ENCODE assay signal across 14 cellular contexts in the genomic region with DNA sequence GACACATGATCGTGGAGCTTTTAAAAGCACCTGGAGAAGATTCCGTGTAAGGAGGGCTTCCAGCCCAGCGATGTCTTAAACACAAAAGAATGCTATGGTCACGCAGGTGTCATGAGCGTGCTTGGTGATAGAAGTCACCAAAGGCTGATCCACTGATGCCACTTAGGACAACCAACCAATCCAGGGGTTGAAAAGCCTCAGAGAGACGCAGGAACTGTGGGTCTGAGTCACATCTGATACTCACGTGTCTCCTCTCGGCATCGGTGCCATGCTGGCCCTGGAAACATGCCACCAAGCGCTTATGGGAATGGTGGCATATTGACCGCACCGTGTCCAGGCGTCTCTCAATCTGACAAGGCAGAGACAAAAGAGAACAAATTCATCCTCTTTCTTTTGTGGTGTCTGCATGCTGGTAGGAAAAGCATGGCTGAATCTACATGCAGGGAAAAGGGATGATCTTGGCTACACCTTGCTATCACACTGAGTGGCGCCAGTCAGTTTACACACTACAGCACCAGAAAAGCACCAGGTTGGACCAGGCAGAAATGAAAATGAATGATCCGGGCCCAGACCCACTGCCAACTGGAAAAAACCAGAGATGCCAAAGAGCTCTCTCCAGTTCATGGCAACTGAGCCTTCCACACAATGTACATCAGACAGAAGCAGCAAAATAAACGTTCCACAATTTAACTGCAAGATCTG. TPM values are rescaled to one million over a fixed set of nuclear protein-coding genes. Genes with fewer than 3 reads are reported as not detected.
DNase-seq lines count a peak whose midpoint lies in the region; ATAC-seq and TF ChIP-seq lines count a peak whose summit lies in the region.
"Had no signal": no experiment of that assay in that cellular context is flagged by ENCODE, and none has a peak within 500 bp of the region (broad histone marks: within the 10 kb centered on the region; RNA-seq: fewer than 3 reads in every experiment).

No MANE protein-coding gene starts in this region.

- H3K27ac ChIP-seq in tibial nerve = peak overlapping the region in 3 of 4 donors; percentile 40 to 80 (median 63)

- H3K27ac Mint-ChIP-seq in activated naive CD8-positive, alpha-beta T cell = peak overlapping the region; percentile 54
- H3K27ac Mint-ChIP-seq in activated naive CD8-positive, alpha-beta T cell treated with anti-CD3 and anti-CD28 coated beads, Interleukin-2, amount 50 U/mL, for 24 hours = no peak overlapping the region

- TF ChIP-seq EP300 in tibial nerve (IDR thresholded peaks at IDR 0.05) = no peak

- peak overlapping the region; percentile 28 for H3K4me3 ChIP-seq in adipocyte (ENCODE audit: low read length)
- no peak overlapping the region for H3K4me3 ChIP-seq in tibial nerve
- H3K4me3 ChIP-seq: breast epithelium had no signal

- 80% methylated on average over 16 of the region's 16 CpGs for WGBS in tibial nerve, 2 donors

- TF ChIP-seq POLR2A in tibial nerve (IDR thresholded peaks at IDR 0.05) = no peak
- TF ChIP-seq POLR2A in GM18505 (IDR thresholded peaks at IDR 0.05; ENCODE audit: borderline replicate concordance, extremely low read depth, insufficient read depth, insufficient read length) = no peak

- H3K27me3 Mint-ChIP-seq in activated naive CD8-positive, alpha-beta T cell = no peaks in the 10 kb centered on the region
- H3K27me3 Mint-ChIP-seq in activated naive CD8-positive, alpha-beta T cell treated with anti-CD3 and anti-CD28 coated beads, Interleukin-2, amount 50 U/mL, for 24 hours = no peaks in the 10 kb centered on the region

- no peak for TF ChIP-seq CTCF in tibial nerve (IDR thresholded peaks at IDR 0.05)

- peaks cover 57% of the 10 kb centered on the region for H3K4me1 Mint-ChIP-seq in activated naive CD8-positive, alpha-beta T cell (ENCODE audit: low read depth)
- H3K4me1 Mint-ChIP-seq in activated naive CD8-positive, alpha-beta T cell treated with anti-CD3 and anti-CD28 coated beads, Interleukin-2, amount 50 U/mL, for 24 hours = peaks cover 69% of the 10 kb centered on the region

- H3K27me3 ChIP-seq in adipocyte (replicated peaks; ENCODE audit: control insufficient read depth, insufficient read depth, low read length) (no peaks in the 10 kb centered on the region), tibial nerve (no peaks in the 10 kb centered on the region)
- H3K27me3 ChIP-seq: breast epithelium had no signal

- peaks cover 56% of the 10 kb centered on the region for H3K4me1 ChIP-seq in adipocyte (ENCODE audit: control insufficient read depth, insufficient read depth, low read length)
- H3K4me1 ChIP-seq in tibial nerve = peaks cover 0 to 56% (median 28%) of the 10 kb centered on the region in 4 donors
- H3K4me1 ChIP-seq: breast epithelium had no signal

- no peaks in the 10 kb centered on the region for H3K9me3 Mint-ChIP-seq in activated naive CD8-positive, alpha-beta T cell (ENCODE audit: low read depth)
- no peaks in the 10 kb centered on the region for H3K9me3 Mint-ChIP-seq in activated naive CD8-positive, alpha-beta T cell treated with anti-CD3 and anti-CD28 coated beads, Interleukin-2, amount 50 U/mL, for 24 hours
- H3K9me3 Mint-ChIP-seq: neural crest cell had no signal

- peaks cover 45% of the 10 kb centered on the region for H3K36me3 ChIP-seq in adipocyte (ENCODE audit: control insufficient read depth, insufficient read depth, low read length, severe bottlenecking)
- H3K36me3 ChIP-seq in tibial nerve = peaks cover 0 to 45% (median 0%) of the 10 kb centered on the region in 3 donors

- H3K9ac ChIP-seq in adipocyte (ENCODE audit: low read length) = peak overlapping the region; percentile 76

- no peaks in the 10 kb centered on the region for H3K9me3 ChIP-seq in adipocyte (ENCODE audit: control insufficient read depth, low read length)
- no peaks in the 10 kb centered on the region for H3K9me3 ChIP-seq in tibial nerve
- H3K9me3 ChIP-seq: breast epithelium had no signal

- ATAC-seq in activated naive CD8-positive, alpha-beta T cell treated with anti-CD3 and anti-CD28 coated beads, Interleukin-2, amount 50 U/mL, for 24 hours = no peak
- ATAC-seq in GM18505 (IDR thresholded peaks at IDR 0.05; ENCODE audit: unreplicated experiment) = no peak
- ATAC-seq: esophagus mucosa had no signal

- DNase-seq in activated naive CD8-positive, alpha-beta T cell treated with anti-CD3 and anti-CD28 coated beads, Interleukin-2, amount 50 U/mL, for 24 hours = no peak
- DNase-seq in adipocyte (ENCODE audit: low read depth) (no peak), mesenteric fat pad (ENCODE audit: low spot score) (peak; percentile 37), tibial nerve (ENCODE audit: low spot score in 2 of 2) (no peak), HuH-7.5 (ENCODE audit: low spot score) (no peak), DMS114 treated with DMSO at 0.1 percent for 48 hours (lab: John Stamatoyannopoulos, UW; ENCODE audit: unreplicated experiment) (no peak)
- DNase-seq: DMS153; stimulated activated CD4-positive, alpha-beta T cell treated with anti-CD3 and anti-CD28 coated beads, Interleukin-15, amount 100 ng/mL, for 24 hours; T-helper 9 cell had no signal

- H3K36me3 Mint-ChIP-seq in activated naive CD8-positive, alpha-beta T cell = peaks cover 21% of the 10 kb centered on the region
- peaks cover 51% of the 10 kb centered on the region for H3K36me3 Mint-ChIP-seq in activated naive CD8-positive, alpha-beta T cell treated with anti-CD3 and anti-CD28 coated beads, Interleukin-2, amount 50 U/mL, for 24 hours (ENCODE audit: low read depth)

- H3K4me3 Mint-ChIP-seq in activated naive CD8-positive, alpha-beta T cell = no peak overlapping the region
- H3K4me3 Mint-ChIP-seq in activated naive CD8-positive, alpha-beta T cell treated with anti-CD3 and anti-CD28 coated beads, Interleukin-2, amount 50 U/mL, for 24 hours = no peak overlapping the region
- H3K4me3 Mint-ChIP-seq: neural crest cell had no signal

RNA-seq across cellular contexts. Expression of a gene that starts 38.0 kb away (rescaled TPM):
- total RNA-seq in mesenteric fat pad = 96.0 TPM
- 10 to 100 TPM; 43.3 to 72.6 (median 56.2) TPM for total RNA-seq in tibial nerve
